Comparison of ENCODE assay signal across 21 cellular contexts in the genomic region with DNA sequence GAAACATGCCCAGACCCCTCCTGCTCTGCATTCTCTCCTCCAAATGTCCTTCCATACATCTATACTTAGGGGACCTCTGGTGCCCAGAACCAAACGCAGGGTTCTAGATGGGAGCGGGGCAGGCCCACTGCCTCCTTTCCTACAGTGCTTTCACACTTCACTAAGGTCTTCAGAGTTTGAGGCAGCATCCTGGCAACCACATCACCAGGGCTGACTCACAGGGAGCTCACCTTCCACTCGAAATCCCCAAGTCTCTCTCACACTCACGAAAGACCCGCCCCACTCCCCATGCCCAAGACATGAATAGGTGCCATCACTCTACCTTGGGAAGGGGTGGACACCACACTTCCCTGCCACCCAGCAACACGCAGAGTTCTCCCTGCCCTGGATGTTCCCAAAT. TPM values are rescaled to one million over a fixed set of nuclear protein-coding genes. Genes with fewer than 3 reads are reported as not detected.
DNase-seq lines count a peak whose midpoint lies in the region; ATAC-seq lines count a peak whose summit lies in the region.
"Had no signal": no experiment of that assay in that cellular context is flagged by ENCODE, and none has a peak within 500 bp of the region (broad histone marks: within the 10 kb centered on the region; RNA-seq: fewer than 3 reads in every experiment).

No MANE protein-coding gene starts in this region.

- H3K4me3 ChIP-seq in CD4-positive, alpha-beta memory T cell (ENCODE audit: low read length in 2 of 2) = no peak overlapping the region
- H3K4me3 ChIP-seq: stomach had no signal

- no peaks in the 10 kb centered on the region for H3K4me1 ChIP-seq in CD4-positive, alpha-beta memory T cell (ENCODE audit: insufficient read depth, low read length)

- peaks cover 0 to 3% of the 10 kb centered on the region in 2 donors for H3K27me3 Mint-ChIP-seq in CD4-positive, alpha-beta memory T cell
- H3K27me3 Mint-ChIP-seq: activated naive CD4-positive, alpha-beta T cell treated with anti-CD3 and anti-CD28 coated beads, Interleukin-2, amount 50 U/mL, for 24 hours; type B pancreatic cell had no signal

- no peaks in the 10 kb centered on the region for H3K27me3 ChIP-seq in CD4-positive, alpha-beta memory T cell (ENCODE audit: insufficient read depth, low read length)
- H3K27me3 ChIP-seq: stomach had no signal

- POLR2A ChIA-PET in CD4-positive, alpha-beta memory T cell (lab: Charles Lee; ENCODE audit: partially characterized antibody) = no interaction called here

- peak overlapping the region in 1 of 7 donors; percentile 38 for H3K27ac Mint-ChIP-seq in CD4-positive, alpha-beta memory T cell
- H3K27ac Mint-ChIP-seq: H9, type B pancreatic cell had no signal

- CTCF ChIA-PET in CD4-positive, alpha-beta memory T cell (lab: Charles Lee; ENCODE audit: partially characterized antibody) = no interaction called here

- intact Hi-C loops in CD4-positive, alpha-beta memory T cell (cut with micrococcal nuclease) = no loop called here

- H3K36me3 Mint-ChIP-seq in CD4-positive, alpha-beta memory T cell = no peaks in the 10 kb centered on the region
- H3K36me3 Mint-ChIP-seq: activated naive CD4-positive, alpha-beta T cell treated with anti-CD3 and anti-CD28 coated beads, Interleukin-2, amount 50 U/mL, for 24 hours; type B pancreatic cell had no signal

- H3K27ac ChIP-seq in CD4-positive, alpha-beta memory T cell (ENCODE audit: low read depth, low read length) = no peak overlapping the region

- no peaks in the 10 kb centered on the region for H3K9me3 Mint-ChIP-seq in CD4-positive, alpha-beta memory T cell
- H3K9me3 Mint-ChIP-seq: activated naive CD4-positive, alpha-beta T cell treated with anti-CD3 and anti-CD28 coated beads, Interleukin-2, amount 50 U/mL, for 24 hours; H9; type B pancreatic cell had no signal

- H3K9me3 ChIP-seq in CD4-positive, alpha-beta memory T cell (ENCODE audit: control insufficient read depth in 1 of 2, low read length in 2 of 2) = no peaks in the 10 kb centered on the region
- H3K9me3 ChIP-seq: stomach had no signal

- no peak for DNase-seq in activated CD4-positive, CD25-positive, alpha-beta regulatory T cell treated with anti-CD3 and anti-CD28 coated beads, Interleukin-2, amount 50 U/mL, for 72 hours
- DNase-seq in stimulated activated CD4-positive, alpha-beta T cell treated with anti-CD3 and anti-CD28 coated beads, Interleukin-4, amount 100 ng/mL, for 1 hour = peak; percentile 16
- no peak for DNase-seq in stimulated activated CD4-positive, alpha-beta T cell treated with anti-CD3 and anti-CD28 coated beads, Interleukin-4, amount 100 ng/mL, for 24 hours
- DNase-seq in glomerular visceral epithelial cell (ENCODE audit: extremely low spot score) = peak; percentile 29
- DNase-seq in CD4-positive, alpha-beta memory T cell = no peak
- DNase-seq: DMS79; effector CD8-positive, alpha-beta T cell; foreskin melanocyte; H9; hippocampal formation; IMR-90; NCI-H1417 treated with DMSO at 0.1 percent for 48 hours; NCI-H2171; NCI-H526; stomach; SW 1271 had no signal

- peak; percentile 9 to 22 for ATAC-seq in activated CD4-positive, CD25-positive, alpha-beta regulatory T cell treated with anti-CD3 and anti-CD28 coated beads, Interleukin-2, amount 50 U/mL, for 24 hours
- ATAC-seq in GM21717 (IDR thresholded peaks at IDR 0.05; ENCODE audit: unreplicated experiment) (no peak), GM21723 (IDR thresholded peaks at IDR 0.05; ENCODE audit: unreplicated experiment) (no peak)

- no peak overlapping the region for H3K4me3 Mint-ChIP-seq in CD4-positive, alpha-beta memory T cell
- H3K4me3 Mint-ChIP-seq: activated naive CD4-positive, alpha-beta T cell treated with anti-CD3 and anti-CD28 coated beads, Interleukin-2, amount 50 U/mL, for 24 hours; type B pancreatic cell had no signal

- H3K4me1 Mint-ChIP-seq in CD4-positive, alpha-beta memory T cell = peaks cover 0 to 2% (median 0%) of the 10 kb centered on the region in 4 donors

- no peaks in the 10 kb centered on the region for H3K36me3 ChIP-seq in CD4-positive, alpha-beta memory T cell (ENCODE audit: insufficient read depth, low read length)
- H3K36me3 ChIP-seq: stomach had no signal

RNA-seq across cellular contexts. Expression of a gene that starts 18.9 kb away (rescaled TPM):
- 1 to 10 TPM; 6.1 to 6.5 TPM for total RNA-seq in CD4-positive, alpha-beta memory T cell
- 1 to 10 TPM in 1 of 2 donors, not detected in 1; 1.5 TPM for polyA plus RNA-seq in CD4-positive, alpha-beta memory T cell

RNA-seq across cellular contexts. Expression of a gene that starts 52.4 kb away (rescaled TPM):
- 10 to 100 TPM; 19.3 to 22.0 TPM for total RNA-seq in CD4-positive, alpha-beta memory T cell
- 10 to 100 TPM; 30.6 to 58.4 TPM for polyA plus RNA-seq in CD4-positive, alpha-beta memory T cell

Comparison
In these comparisons a context has a peak if more than half of its experiments do, and no peak if none do; other contexts are left out.
1. DNase-seq: peak in stimulated activated CD4-positive, alpha-beta T cell treated with anti-CD3 and anti-CD28 coated beads, Interleukin-4, amount 100 ng/mL, for 1 hour (single experiment) and glomerular visceral epithelial cell (single experiment); none in activated CD4-positive, CD25-positive, alpha-beta regulatory T cell treated with anti-CD3 and anti-CD28 coated beads, Interleukin-2, amount 50 U/mL, for 72 hours (single experiment), stimulated activated CD4-positive, alpha-beta T cell treated with anti-CD3 and anti-CD28 coated beads, Interleukin-4, amount 100 ng/mL, for 24 hours (single experiment) and CD4-positive, alpha-beta memory T cell (0 of 5).
2. ATAC-seq: peak in activated CD4-positive, CD25-positive, alpha-beta regulatory T cell treated with anti-CD3 and anti-CD28 coated beads, Interleukin-2, amount 50 U/mL, for 24 hours (2 of 2); none in GM21717 (single experiment) and GM21723 (single experiment).